In the genomic region with DNA sequence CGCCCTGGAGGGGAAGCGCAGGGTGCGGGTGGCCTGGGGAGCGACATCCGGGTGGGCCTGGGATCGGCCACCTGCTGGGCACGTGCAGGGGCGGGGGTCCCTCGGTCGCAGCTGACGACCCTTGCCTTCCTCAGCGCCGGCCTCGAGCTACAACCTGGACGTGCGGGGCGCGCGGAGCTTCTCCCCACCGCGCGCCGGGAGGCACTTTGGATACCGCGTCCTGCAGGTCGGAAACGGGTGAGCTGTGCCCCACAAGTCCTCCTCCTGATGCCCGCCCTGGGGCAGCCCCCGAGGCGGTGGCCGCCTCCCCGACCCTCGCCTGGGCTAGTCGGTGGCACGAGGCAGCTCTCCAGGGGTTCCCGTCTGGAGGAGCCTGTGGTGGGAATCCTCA, we compare ENCODE assay signal across 10 cellular contexts. TPM values are rescaled to one million over a fixed set of nuclear protein-coding genes. Genes with fewer than 3 reads are reported as not detected.
DNase-seq lines count a peak whose midpoint lies in the region; ATAC-seq and TF ChIP-seq lines count a peak whose summit lies in the region.
"Had no signal": no experiment of that assay in that cellular context is flagged by ENCODE, and none has a peak within 500 bp of the region (broad histone marks: within the 10 kb centered on the region; RNA-seq: fewer than 3 reads in every experiment).

No MANE protein-coding gene starts in this region.

- H3K4me1 ChIP-seq in breast epithelium, result no peaks in the 10 kb centered on the region
- peaks cover 18% of the 10 kb centered on the region for H3K4me1 ChIP-seq in lower lobe of right lung
- peaks cover 0 to 12% (median 4%) of the 10 kb centered on the region in 4 donors for H3K4me1 ChIP-seq in upper lobe of left lung

- no peak overlapping the region for H3K27ac Mint-ChIP-seq in MCF 10A (ENCODE audit: low read depth, unreplicated experiment)
- H3K27ac Mint-ChIP-seq in activated CD8-positive, alpha-beta T cell treated with anti-CD3 and anti-CD28 coated beads for 36 hours, result peak overlapping the region; percentile 91

- ATAC-seq in activated CD8-positive, alpha-beta T cell treated with anti-CD3 and anti-CD28 coated beads for 36 hours, result no peak
- ATAC-seq in lower lobe of right lung (no peak), upper lobe of left lung (ENCODE audit: low FRiP score in 2 of 2) (no peak), GM21529 (IDR thresholded peaks at IDR 0.05; ENCODE audit: unreplicated experiment) (no peak)

- H3K27ac ChIP-seq in breast epithelium, result no peak overlapping the region
- H3K27ac ChIP-seq in lower lobe of right lung, result peak overlapping the region; percentile 65
- H3K27ac ChIP-seq in upper lobe of left lung, result peak overlapping the region in 3 of 4 donors; percentile 30 to 84 (median 73)
- H3K27ac ChIP-seq: brain microvascular endothelial cell had no signal

- no peak for TF ChIP-seq EP300 in upper lobe of left lung (IDR thresholded peaks at IDR 0.05)

- no peak for TF ChIP-seq CTCF in breast epithelium (IDR thresholded peaks at IDR 0.05)
- no peak for TF ChIP-seq CTCF in MCF 10A (IDR thresholded peaks at IDR 0.05; ENCODE audit: unreplicated experiment)
- no peak for TF ChIP-seq CTCF in activated CD8-positive, alpha-beta T cell treated with anti-CD3 and anti-CD28 coated beads for 36 hours (IDR thresholded peaks at IDR 0.05)
- no peak for TF ChIP-seq CTCF in lower lobe of right lung (IDR thresholded peaks at IDR 0.05)
- TF ChIP-seq CTCF in upper lobe of left lung (IDR thresholded peaks at IDR 0.05), result no peak

- POLR2A ChIA-PET in MCF 10A (lab: Yijun Ruan, JAX), result interaction anchor here (1.1 to 1.3 kb wide), 3 partner anchors 44 to 53 kb away, joined by 3 read pairs; partner anchors contain the start of gene DCTPP1
- POLR2A ChIA-PET in activated CD8-positive, alpha-beta T cell treated with anti-CD3 and anti-CD28 coated beads for 36 hours (lab: Charles Lee), result interaction anchor here (0.6 to 11.5 kb wide), 23 partner anchors 10 to 127 kb away, joined by 3 to 280 read pairs (median 5); partner anchors contain the start of genes DCTPP1, SEPHS2, ZNF48 and ZNF688

- no TSS peak for BruUV-seq in MCF 10A (replicated peaks; lab: Mats Ljungman, UMichigan)

- CTCF ChIA-PET in MCF 10A (lab: Yijun Ruan, JAX), result interaction anchor here (0.6 kb wide), 1 partner anchor 40 kb away, joined by 3 read pairs; no protein-coding TSS in a partner anchor
- CTCF ChIA-PET in activated CD8-positive, alpha-beta T cell treated with anti-CD3 and anti-CD28 coated beads for 36 hours (lab: Charles Lee), result interaction anchor here (1.1 to 7.5 kb wide), 7 partner anchors 10 to 44 kb away, joined by 3 to 55 read pairs (median 14); partner anchors contain the start of genes DCTPP1 and SEPHS2

- intact Hi-C loops in breast epithelium (cut with DNase I; ENCODE audit: low total_unique reads), result no loop called here
- intact Hi-C loops in MCF 10A (cut with micrococcal nuclease), result no loop called here
- intact Hi-C loops in activated CD8-positive, alpha-beta T cell treated with anti-CD3 and anti-CD28 coated beads for 36 hours (cut with micrococcal nuclease), result loop anchor here (2.0 to 5.0 kb wide), 2 partner anchors 25 to 37 kb away; no protein-coding TSS in a partner anchor
- intact Hi-C loops in lower lobe of right lung (cut with DNase I), result no loop called here

- H3K4me3 Mint-ChIP-seq in MCF 10A (ENCODE audit: unreplicated experiment), result no peak overlapping the region
- H3K4me3 Mint-ChIP-seq in activated CD8-positive, alpha-beta T cell treated with anti-CD3 and anti-CD28 coated beads for 36 hours, result peak overlapping the region; percentile 100

- DNase-seq in breast epithelium (ENCODE audit: low spot score in 2 of 2), result no peak
- DNase-seq in MCF 10A (ENCODE audit: unreplicated experiment), result no peak
- DNase-seq in activated CD8-positive, alpha-beta T cell treated with anti-CD3 and anti-CD28 coated beads for 36 hours, result no peak
- no peak for DNase-seq in lower lobe of right lung
- DNase-seq in upper lobe of left lung, result peak in 1 of 2 donors; percentile 69
- no peak for DNase-seq in activated CD8-positive, alpha-beta memory T cell treated with anti-CD3 and anti-CD28 coated beads, Interleukin-2, amount 50 U/mL, for 4 hours
- no peak for DNase-seq in pons (ENCODE audit: low spot score)
- DNase-seq: brain microvascular endothelial cell had no signal

- peaks cover 0 to 10% of the 10 kb centered on the region in 2 donors for H3K27me3 ChIP-seq in breast epithelium
- peaks cover 13% of the 10 kb centered on the region for H3K27me3 ChIP-seq in lower lobe of right lung (ENCODE audit: low read depth)
- no peaks in the 10 kb centered on the region for H3K27me3 ChIP-seq in upper lobe of left lung

- TF ChIP-seq POLR2A in breast epithelium (IDR thresholded peaks at IDR 0.05) (no peak), upper lobe of left lung (IDR thresholded peaks at IDR 0.05) (no peak)

- H3K4me1 Mint-ChIP-seq in MCF 10A (ENCODE audit: insufficient read depth, unreplicated experiment), result peaks cover 8% of the 10 kb centered on the region
- H3K4me1 Mint-ChIP-seq in activated CD8-positive, alpha-beta T cell treated with anti-CD3 and anti-CD28 coated beads for 36 hours (ENCODE audit: low read depth), result peaks cover 59% of the 10 kb centered on the region

- no peaks in the 10 kb centered on the region for H3K36me3 ChIP-seq in breast epithelium
- no peaks in the 10 kb centered on the region for H3K36me3 ChIP-seq in lower lobe of right lung
- H3K36me3 ChIP-seq in upper lobe of left lung, result no peaks in the 10 kb centered on the region
- H3K36me3 ChIP-seq: brain microvascular endothelial cell had no signal

- no peaks in the 10 kb centered on the region for H3K9me3 Mint-ChIP-seq in MCF 10A (ENCODE audit: unreplicated experiment)
- H3K9me3 Mint-ChIP-seq in activated CD8-positive, alpha-beta T cell treated with anti-CD3 and anti-CD28 coated beads for 36 hours, result no peaks in the 10 kb centered on the region

- no peaks in the 10 kb centered on the region for H3K36me3 Mint-ChIP-seq in MCF 10A (ENCODE audit: insufficient read depth, unreplicated experiment)
- H3K36me3 Mint-ChIP-seq in activated CD8-positive, alpha-beta T cell treated with anti-CD3 and anti-CD28 coated beads for 36 hours (ENCODE audit: low read depth), result peaks cover 59% of the 10 kb centered on the region

- H3K27me3 Mint-ChIP-seq in MCF 10A (ENCODE audit: insufficient read depth, unreplicated experiment), result no peaks in the 10 kb centered on the region
- no peaks in the 10 kb centered on the region for H3K27me3 Mint-ChIP-seq in activated CD8-positive, alpha-beta T cell treated with anti-CD3 and anti-CD28 coated beads for 36 hours

- no peaks in the 10 kb centered on the region for H3K9me3 ChIP-seq in breast epithelium
- no peaks in the 10 kb centered on the region for H3K9me3 ChIP-seq in lower lobe of right lung
- H3K9me3 ChIP-seq in upper lobe of left lung, result no peaks in the 10 kb centered on the region

- 43% methylated on average over 18 of the region's 36 CpGs; no CpG with 5 or more reads in 1 of the 2 donors for WGBS in upper lobe of left lung, 2 donors

- H3K4me3 ChIP-seq in breast epithelium, result peak overlapping the region in 2 of 3 donors; percentile 11 to 20
- H3K4me3 ChIP-seq in lower lobe of right lung, result peak overlapping the region; percentile 53
- H3K4me3 ChIP-seq in upper lobe of left lung, result peak overlapping the region in 3 of 4 donors; percentile 21 to 43 (median 39)

RNA-seq across cellular contexts. Expression of gene ITGAL, which starts 1.5 kb away (rescaled TPM):
- total RNA-seq in breast epithelium, result 1 to 10 TPM; 2.3 to 5.7 (median 2.4) TPM
- total RNA-seq in MCF 10A (2022), result not detected in 2 replicates
- total RNA-seq in activated CD8-positive, alpha-beta T cell treated with anti-CD3 and anti-CD28 coated beads for 36 hours, result 100 to 1,000 TPM; 274 to 285 TPM
- total RNA-seq in lower lobe of right lung, result 127 TPM
- 100 to 1,000 TPM in 1 of 6 donors, 10 to 100 TPM in 5; 22.8 to 138 (median 67.0) TPM for total RNA-seq in upper lobe of left lung
- total RNA-seq: G401 had no signal

RNA-seq across cellular contexts. Expression of gene SEPHS2, which starts 28.4 kb away (rescaled TPM):
- total RNA-seq in breast epithelium (10 to 100 TPM; 28.8 to 44.5 (median 40.6) TPM), MCF 10A (2022) (51.9 and 73.3 TPM in 2 replicates), lower lobe of right lung (54.6 TPM), upper lobe of left lung (10 to 100 TPM; 34.7 to 64.0 (median 38.2) TPM)
- 10 to 100 TPM; 51.8 to 54.0 TPM for total RNA-seq in activated CD8-positive, alpha-beta T cell treated with anti-CD3 and anti-CD28 coated beads for 36 hours

RNA-seq across cellular contexts. Expression of gene DCTPP1, which starts 44.2 kb away (rescaled TPM):
- total RNA-seq in breast epithelium (10 to 100 TPM; 11.2 to 25.6 (median 20.1) TPM), MCF 10A (2022) (29.1 and 42.4 TPM in 2 replicates), lower lobe of right lung (19.1 TPM), upper lobe of left lung (10 to 100 TPM in 5 of 6 donors, 1 to 10 TPM in 1; 4.2 to 31.8 (median 20.0) TPM)
- total RNA-seq in activated CD8-positive, alpha-beta T cell treated with anti-CD3 and anti-CD28 coated beads for 36 hours, result 100 to 1,000 TPM in 1 of 2 experiments, 10 to 100 TPM in 1; 98.4 to 105 TPM

RNA-seq across cellular contexts. Expression of gene ZNF768, which starts 52.3 kb away (rescaled TPM):
- total RNA-seq in breast epithelium, result 10 to 100 TPM; 23.3 to 33.2 (median 29.8) TPM
- 38.6 and 39.3 TPM in 2 replicates for total RNA-seq in MCF 10A (2022)
- total RNA-seq in activated CD8-positive, alpha-beta T cell treated with anti-CD3 and anti-CD28 coated beads for 36 hours, result 1 to 10 TPM; 8.3 to 9.2 TPM
- 24.9 TPM for total RNA-seq in lower lobe of right lung
- total RNA-seq in upper lobe of left lung, result 10 to 100 TPM; 27.3 to 58.7 (median 34.8) TPM

Comparison
In these comparisons a context has a peak if more than half of its experiments do, and no peak if none do; other contexts are left out.
1. H3K27ac ChIP-seq: peak in lower lobe of right lung (single experiment) and upper lobe of left lung (3 of 4); none in breast epithelium (0 of 2).
2. Peak in every context shown above with its lines, with median percentiles within 50 percentile points of each other: H3K4me3 ChIP-seq.